Comparison of ENCODE assay signal across 13 cellular contexts in the genomic region with DNA sequence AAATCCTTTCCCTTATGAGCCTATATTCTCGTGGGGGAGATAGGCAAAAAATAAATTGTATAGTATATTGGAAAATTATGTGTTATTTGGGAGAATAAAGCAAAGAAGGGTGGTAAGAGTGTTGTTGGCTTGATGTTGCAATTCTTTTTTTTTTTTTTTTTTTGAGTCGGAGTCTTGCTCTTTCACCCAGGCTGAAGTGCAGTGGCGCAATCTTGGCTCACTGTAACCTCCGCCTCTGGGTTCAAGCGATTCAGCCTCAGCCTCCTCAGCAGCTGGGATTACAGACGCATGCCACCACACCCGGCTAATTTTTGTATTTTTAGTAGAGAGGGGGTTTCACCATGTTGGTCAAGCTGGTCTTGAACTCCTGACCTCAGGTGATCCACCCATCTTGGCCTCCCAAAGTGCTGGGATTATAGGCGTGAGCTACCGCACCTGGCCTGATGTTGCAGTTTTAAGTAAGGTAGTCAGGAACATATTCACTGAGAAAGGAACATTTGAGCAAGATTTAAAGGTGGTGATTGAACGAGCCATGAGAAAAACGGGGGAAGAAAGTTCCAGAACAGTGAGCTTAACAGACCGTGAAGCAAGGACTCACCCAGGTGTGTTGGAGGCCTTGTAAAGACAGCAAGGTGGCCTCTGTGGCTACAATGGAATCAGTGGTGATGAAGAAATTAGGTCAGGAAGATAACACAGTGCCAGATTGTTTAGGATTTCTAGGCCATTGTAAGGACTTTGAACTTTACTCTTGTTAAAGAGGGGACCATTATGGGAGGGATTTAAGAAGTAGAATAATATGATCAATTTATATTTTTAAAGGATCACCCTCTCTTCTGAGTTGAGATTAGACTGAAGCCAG. TPM values are rescaled to one million over a fixed set of nuclear protein-coding genes. Genes with fewer than 3 reads are reported as not detected.
DNase-seq lines count a peak whose midpoint lies in the region; ATAC-seq and TF ChIP-seq lines count a peak whose summit lies in the region.
"Had no signal": no experiment of that assay in that cellular context is flagged by ENCODE, and none has a peak within 500 bp of the region (broad histone marks: within the 10 kb centered on the region; RNA-seq: fewer than 3 reads in every experiment).

No MANE protein-coding gene starts in this region.

- peak overlapping the region; percentile 84 for H3K27ac Mint-ChIP-seq in activated naive CD4-positive, alpha-beta T cell treated with anti-CD3 and anti-CD28 coated beads, Interleukin-2, amount 50 U/mL, for 24 hours
- peak overlapping the region; percentile 66 for H3K27ac Mint-ChIP-seq in T-helper 17 cell
- H3K27ac Mint-ChIP-seq in stimulated activated naive B cell treated with anti-CD40 and anti-IgM and Interleukin-4, amounts not matched to agents 10 μg/mL and 1 μg/mL and 100 μg/mL, for 72 hours = peak overlapping the region; percentile 1

- no peak for DNase-seq in activated naive CD4-positive, alpha-beta T cell (lab: John Stamatoyannopoulos, UW)
- DNase-seq in T-helper 17 cell (no peak), left lung (peak in 1 of 2 donors; percentile 76), RKO (ENCODE audit: low spot score) (no peak), PC-9 (no peak)
- DNase-seq in stimulated activated naive B cell treated with anti-CD40 and anti-IgM and Interleukin-4, amounts not matched to agents 10 μg/mL and 1 μg/mL and 100 μg/mL, for 72 hours = no peak
- DNase-seq in activated T-cell treated with anti-CD3 and anti-CD28 coated beads, Interleukin-2, amount 50 U/mL, for 48 hours = no peak
- DNase-seq: activated CD8-positive, alpha-beta memory T cell treated with anti-CD3 and anti-CD28 coated beads, Interleukin-2, amount 50 U/mL, for 4 hours; GF-D8; islet precursor cell had no signal

- POLR2A ChIA-PET in PC-9 (lab: Charles Lee; ENCODE audit: unreplicated experiment) = no interaction called here

- BruUV-seq in PC-9 (replicated peaks; lab: Mats Ljungman, UMichigan) = no TSS peak

- peaks cover 22% of the 10 kb centered on the region for H4K20me1 ChIP-seq in PC-9 (ENCODE audit: insufficient read depth)

- H3F3A ChIP-seq in PC-9 (ENCODE audit: insufficient read depth, low read depth) = peaks cover 11% of the 10 kb centered on the region; the same call in 1 of the 2 replicates

- TF ChIP-seq CTCF in left lung (IDR thresholded peaks at IDR 0.05) = no peak
- no peak for TF ChIP-seq CTCF in PC-9 (conservative IDR thresholded peaks at IDR 0.05)

- no peaks in the 10 kb centered on the region for H3K27me3 Mint-ChIP-seq in activated naive CD4-positive, alpha-beta T cell treated with anti-CD3 and anti-CD28 coated beads, Interleukin-2, amount 50 U/mL, for 24 hours
- no peaks in the 10 kb centered on the region for H3K27me3 Mint-ChIP-seq in T-helper 17 cell
- H3K27me3 Mint-ChIP-seq in stimulated activated naive B cell treated with anti-CD40 and anti-IgM and Interleukin-4, amounts not matched to agents 10 μg/mL and 1 μg/mL and 100 μg/mL, for 72 hours = no peaks in the 10 kb centered on the region

- H3K27me3 ChIP-seq in left lung (no peaks in the 10 kb centered on the region), PC-9 (ENCODE audit: insufficient read depth, low read depth) (no peaks in the 10 kb centered on the region)
- H3K27me3 ChIP-seq: adrenal gland, testis had no signal

- H3K4me1 ChIP-seq in left lung (peaks cover 8 to 33% of the 10 kb centered on the region in 2 donors), PC-9 (replicated peaks; ENCODE audit: insufficient read depth) (no peaks in the 10 kb centered on the region)

- intact Hi-C loops in left lung (cut with DNase I) = no loop called here
- intact Hi-C loops in PC-9 (cut with micrococcal nuclease; ENCODE audit: unreplicated experiment) = no loop called here

- H3K4me3 Mint-ChIP-seq in activated naive CD4-positive, alpha-beta T cell treated with anti-CD3 and anti-CD28 coated beads, Interleukin-2, amount 50 U/mL, for 24 hours = no peak overlapping the region
- no peak overlapping the region for H3K4me3 Mint-ChIP-seq in T-helper 17 cell
- no peak overlapping the region for H3K4me3 Mint-ChIP-seq in stimulated activated naive B cell treated with anti-CD40 and anti-IgM and Interleukin-4, amounts not matched to agents 10 μg/mL and 1 μg/mL and 100 μg/mL, for 72 hours

- no peaks in the 10 kb centered on the region for H3K9me2 ChIP-seq in PC-9 (ENCODE audit: insufficient read depth)

- H3K4me2 ChIP-seq in PC-9 = no peak overlapping the region

- ATAC-seq in T-helper 17 cell (no peak), left lung (peak; percentile 60)
- no peak for ATAC-seq in stimulated activated naive B cell treated with anti-CD40 and anti-IgM and Interleukin-4, amounts not matched to agents 10 μg/mL and 1 μg/mL and 100 μg/mL, for 72 hours (replicated peaks)

- no peak overlapping the region for H3K4me3 ChIP-seq in left lung
- H3K4me3 ChIP-seq in PC-9 = no peak overlapping the region
- H3K4me3 ChIP-seq: adrenal gland, testis had no signal

- no peak overlapping the region for H3K27ac ChIP-seq in left lung
- H3K27ac ChIP-seq in PC-9 = no peak overlapping the region

- H3K9me3 Mint-ChIP-seq in activated naive CD4-positive, alpha-beta T cell treated with anti-CD3 and anti-CD28 coated beads, Interleukin-2, amount 50 U/mL, for 24 hours = no peaks in the 10 kb centered on the region
- H3K9me3 Mint-ChIP-seq in stimulated activated naive B cell treated with anti-CD40 and anti-IgM and Interleukin-4, amounts not matched to agents 10 μg/mL and 1 μg/mL and 100 μg/mL, for 72 hours = no peaks in the 10 kb centered on the region

- H3K9me3 ChIP-seq in T-helper 17 cell (ENCODE audit: control insufficient read depth, low read length, poor library complexity, severe bottlenecking) = no peaks in the 10 kb centered on the region
- H3K9me3 ChIP-seq in left lung = no peaks in the 10 kb centered on the region
- no peaks in the 10 kb centered on the region for H3K9me3 ChIP-seq in PC-9 (ENCODE audit: insufficient read depth, low read depth)
- H3K9me3 ChIP-seq: adrenal gland, testis had no signal

- CTCF ChIA-PET in PC-9 (lab: Charles Lee) = no interaction called here

- no peaks in the 10 kb centered on the region for H3K36me3 ChIP-seq in left lung
- H3K36me3 ChIP-seq in PC-9 (ENCODE audit: low read depth) = no peaks in the 10 kb centered on the region
- H3K36me3 ChIP-seq: adrenal gland had no signal

- peaks cover 87% of the 10 kb centered on the region for H3K4me1 Mint-ChIP-seq in activated naive CD4-positive, alpha-beta T cell treated with anti-CD3 and anti-CD28 coated beads, Interleukin-2, amount 50 U/mL, for 24 hours
- H3K4me1 Mint-ChIP-seq in T-helper 17 cell = peaks cover 47% of the 10 kb centered on the region
- H3K4me1 Mint-ChIP-seq in stimulated activated naive B cell treated with anti-CD40 and anti-IgM and Interleukin-4, amounts not matched to agents 10 μg/mL and 1 μg/mL and 100 μg/mL, for 72 hours = peaks cover 29 to 46% of the 10 kb centered on the region in 2 donors

- no peak overlapping the region for H2AFZ ChIP-seq in PC-9

- H3K36me3 Mint-ChIP-seq in activated naive CD4-positive, alpha-beta T cell treated with anti-CD3 and anti-CD28 coated beads, Interleukin-2, amount 50 U/mL, for 24 hours = peaks cover 2% of the 10 kb centered on the region
- H3K36me3 Mint-ChIP-seq in T-helper 17 cell (ENCODE audit: low read depth) = peaks cover 3% of the 10 kb centered on the region
- H3K36me3 Mint-ChIP-seq in stimulated activated naive B cell treated with anti-CD40 and anti-IgM and Interleukin-4, amounts not matched to agents 10 μg/mL and 1 μg/mL and 100 μg/mL, for 72 hours = peaks cover 0 to 2% of the 10 kb centered on the region in 2 donors

- peaks cover 91% of the 10 kb centered on the region for H3K79me2 ChIP-seq in PC-9 (ENCODE audit: low read depth)

RNA-seq across cellular contexts. Expression of a gene that starts 45.8 kb away (rescaled TPM):
- total RNA-seq in T-helper 17 cell = 10 to 100 TPM; 36.2 to 38.7 TPM
- 10 to 100 TPM; 26.2 to 29.3 TPM for total RNA-seq in left lung
- total RNA-seq in PC-9 (2021) = 24.3 and 36.2 TPM in 2 replicates

Comparison
In these comparisons a context has a peak if more than half of its experiments do, and no peak if none do; other contexts are left out.
1. H3K27ac Mint-ChIP-seq: peak in every context shown above with its lines; median percentile 84 in activated naive CD4-positive, alpha-beta T cell treated with anti-CD3 and anti-CD28 coated beads, Interleukin-2, amount 50 U/mL, for 24 hours; 66 in T-helper 17 cell; 1 in stimulated activated naive B cell treated with anti-CD40 and anti-IgM and Interleukin-4, amounts not matched to agents 10 μg/mL and 1 μg/mL and 100 μg/mL, for 72 hours.